8 cellular contexts compared by ENCODE assay signal in the genomic region with DNA sequence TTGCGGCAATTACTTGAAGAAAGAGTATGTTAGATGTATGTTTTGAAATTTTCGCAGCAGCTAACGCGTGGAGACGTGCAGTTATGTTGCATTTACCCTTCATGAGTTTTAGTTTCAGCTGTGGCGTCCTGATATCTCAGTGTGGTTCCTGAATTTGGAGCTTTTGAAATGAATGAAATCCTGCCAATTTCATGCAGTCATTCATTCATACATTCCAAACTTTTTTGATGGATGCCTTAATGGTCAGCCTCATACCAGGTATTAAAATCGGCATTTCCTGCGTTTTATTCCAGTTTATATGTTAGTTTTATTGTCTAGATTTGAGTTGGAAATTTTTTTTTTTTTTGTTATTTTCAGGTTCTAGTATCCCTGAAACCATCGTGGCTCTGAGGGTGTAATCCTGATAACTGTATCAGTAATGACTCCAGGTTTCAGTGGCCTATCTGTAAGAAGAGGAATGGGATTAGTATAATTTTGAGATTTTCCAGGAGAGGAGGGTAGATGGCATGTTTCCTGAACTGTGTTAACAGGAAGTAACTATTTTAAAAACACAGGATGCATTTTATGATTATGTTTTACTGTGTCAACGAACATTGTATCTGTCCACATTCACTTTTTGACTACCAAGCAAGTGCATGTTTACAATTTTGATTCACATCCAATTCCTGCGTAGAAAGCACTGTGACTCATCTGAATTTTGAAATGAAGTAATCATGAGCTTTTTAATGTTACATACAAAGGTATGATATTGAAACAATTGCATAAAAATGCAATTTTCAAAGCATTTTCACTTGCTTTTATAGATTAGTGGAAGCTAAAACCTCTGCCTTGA.
DNase-seq lines count a peak whose midpoint lies in the region; ATAC-seq and TF ChIP-seq lines count a peak whose summit lies in the region.

No MANE protein-coding gene starts in this region.

- TF ChIP-seq CTCF in NB4 (IDR thresholded peaks at IDR 0.05; ENCODE audit: low read depth, low read length) (no peak), coronary artery (IDR thresholded peaks at IDR 0.05) (no peak)

- no peak for ATAC-seq in GM19035 (IDR thresholded peaks at IDR 0.05; ENCODE audit: unreplicated experiment)

- no peaks in the 10 kb centered on the region for H3K36me3 ChIP-seq in mucosa of rectum (ENCODE audit: control insufficient read depth in 2 of 2, insufficient read depth in 2 of 2, low read length in 2 of 2)

- no peaks in the 10 kb centered on the region for H3K9me3 ChIP-seq in mucosa of rectum (ENCODE audit: control insufficient read depth in 2 of 2, low read length in 2 of 2)

- DNase-seq in NCI-H82 (lab: John Stamatoyannopoulos, UW) (peak; percentile 12), NCI-H82 treated with DMSO at 0.1 percent for 48 hours (lab: John Stamatoyannopoulos, UW; ENCODE audit: unreplicated experiment) (no peak), NB4 (ENCODE audit: low read depth) (peak; percentile 46), coronary artery (ENCODE audit: low spot score) (no peak), 8988T (no peak)
- no peak for DNase-seq in stimulated activated CD4-positive, alpha-beta T cell treated with anti-CD3 and anti-CD28 coated beads, Interleukin-1b, Interleukin-23, amount 100 ng/mL, for 48 hours

- no peak for TF ChIP-seq POLR2A in NB4 (IDR thresholded peaks at IDR 0.05; ENCODE audit: extremely low read depth, insufficient read length)

- H3K27ac ChIP-seq in coronary artery (peak overlapping the region; percentile 87 to 99), mucosa of rectum (ENCODE audit: low read depth in 2 of 2, low read length in 2 of 2) (peak overlapping the region; percentile 82 to 94)

- H3K27me3 ChIP-seq in mucosa of rectum (ENCODE audit: control insufficient read depth in 2 of 2, insufficient read depth in 2 of 2, low read length in 2 of 2): no peaks in the 10 kb centered on the region

- peaks cover 9 to 10% of the 10 kb centered on the region in 2 donors for H3K4me1 ChIP-seq in mucosa of rectum (ENCODE audit: control insufficient read depth in 2 of 2, insufficient read depth in 2 of 2, low read length in 2 of 2)

- H3K4me3 ChIP-seq in NB4 (ENCODE audit: low read depth, low read length) (peak overlapping the region; percentile 86), coronary artery (peak overlapping the region; percentile 99), mucosa of rectum (ENCODE audit: low read length in 2 of 2) (peak overlapping the region; percentile 86 to 93)

- peak overlapping the region; percentile 76 to 84 for H3K9ac ChIP-seq in mucosa of rectum (ENCODE audit: low read depth in 1 of 2, low read length in 2 of 2)

Comparison
In these comparisons a context has a peak if more than half of its experiments do, and no peak if none do; other contexts are left out.
1. DNase-seq: peak in NCI-H82 (single experiment) and NB4 (single experiment); none in NCI-H82 treated with DMSO at 0.1 percent for 48 hours (single experiment), coronary artery (single experiment), stimulated activated CD4-positive, alpha-beta T cell treated with anti-CD3 and anti-CD28 coated beads, Interleukin-1b, Interleukin-23, amount 100 ng/mL, for 48 hours (single experiment) and 8988T (single experiment).
2. Peak in every context shown above with its lines, with median percentiles within 50 percentile points of each other: H3K4me3 ChIP-seq.